11 cellular contexts compared by ENCODE assay signal in the genomic region with DNA sequence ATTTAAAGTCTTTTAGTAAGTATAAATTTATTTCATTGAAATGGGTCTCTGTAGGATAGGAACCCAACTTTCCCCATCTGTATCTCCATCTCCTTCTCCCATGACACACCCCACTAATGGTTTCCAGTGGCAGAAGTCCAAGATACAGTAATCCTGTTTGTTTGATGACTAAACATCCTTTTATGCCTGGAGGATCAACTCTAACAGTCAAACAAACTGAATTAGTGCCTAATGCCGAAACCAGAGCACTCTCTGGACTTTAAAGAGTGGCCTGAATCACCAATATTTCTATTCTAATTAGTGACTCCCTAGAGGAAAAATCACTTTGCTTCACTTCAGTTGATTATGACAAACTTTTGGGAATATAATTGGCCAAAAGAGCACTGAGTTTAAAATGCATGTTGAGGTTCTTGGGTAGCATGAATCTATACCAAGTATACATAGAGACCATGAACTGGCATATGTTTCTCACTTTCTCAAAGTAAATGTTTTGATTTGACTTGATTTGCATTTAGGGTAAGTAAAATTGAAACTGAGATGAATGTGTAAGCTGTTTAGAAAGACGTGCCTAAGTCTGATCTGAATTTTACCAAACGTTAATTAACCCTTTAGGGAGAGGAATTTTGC.
DNase-seq lines count a peak whose midpoint lies in the region; ATAC-seq, FAIRE-seq and TF ChIP-seq lines count a peak whose summit lies in the region.
"Had no signal": no experiment of that assay in that cellular context is flagged by ENCODE, and none has a peak within 500 bp of the region (broad histone marks: within the 10 kb centered on the region; RNA-seq: fewer than 3 reads in every experiment).

No MANE protein-coding gene starts in this region.

- ATAC-seq in HG02571 (IDR thresholded peaks at IDR 0.05; ENCODE audit: unreplicated experiment) = no peak
- ATAC-seq: naive thymus-derived CD4-positive, alpha-beta T cell; upper lobe of right lung had no signal

- H3K4me1 ChIP-seq in keratinocyte (ENCODE audit: control insufficient read depth, extremely low read depth, insufficient read depth, low read length) = peaks cover 13% of the 10 kb centered on the region
- H3K4me1 ChIP-seq: upper lobe of right lung had no signal

- no peak overlapping the region for H2AFZ ChIP-seq in keratinocyte (ENCODE audit: control insufficient read depth, low read length)

- intact Hi-C loops in Calu3 (cut with micrococcal nuclease; ENCODE audit: unreplicated experiment) = no loop called here

- H3K9me1 ChIP-seq in keratinocyte (ENCODE audit: control insufficient read depth, extremely low read depth, insufficient read depth, low read length) = no peaks in the 10 kb centered on the region

- dilution Hi-C loops in keratinocyte (cut with MboI; ENCODE audit: extremely low pct_ligation_motif_present, low sequenced_read_pairs) = no loop called here

- H3K27ac Mint-ChIP-seq in Calu3 (ENCODE audit: unreplicated experiment) = no peak overlapping the region
- H3K27ac Mint-ChIP-seq: activated B cell treated with CpG ODN at 0.5 μM for 24 hours; naive thymus-derived CD4-positive, alpha-beta T cell had no signal

- H3K79me2 ChIP-seq in keratinocyte (ENCODE audit: control insufficient read depth, insufficient read depth, low read length) = no peaks in the 10 kb centered on the region

- H3K4me3 ChIP-seq in MG63 (no peak overlapping the region), keratinocyte (ENCODE audit: control insufficient read depth in 2 of 3, extremely low read depth in 1 of 3, insufficient read depth in 2 of 3, low read depth in 1 of 3, low read length in 3 of 3) (no peak overlapping the region)
- H3K4me3 ChIP-seq: upper lobe of right lung had no signal

- H3K4me2 ChIP-seq in keratinocyte (ENCODE audit: control insufficient read depth, extremely low read depth, insufficient read depth, low read depth, low read length) = peak overlapping the region; percentile 3

- FAIRE-seq in keratinocyte (lab: Jason Lieb, UNC) = peak; percentile 88

- BruUV-seq in Calu3 (replicated peaks; lab: Mats Ljungman, UMichigan) = no TSS peak

- peaks cover 12% of the 10 kb centered on the region for H3K4me1 Mint-ChIP-seq in Calu3 (ENCODE audit: low read depth, unreplicated experiment)
- H3K4me1 Mint-ChIP-seq: activated B cell treated with CpG ODN at 0.5 μM for 24 hours; naive thymus-derived CD4-positive, alpha-beta T cell had no signal

- CTCF ChIA-PET in Calu3 (lab: Charles Lee) = no interaction called here

- no peak overlapping the region for H3K9ac ChIP-seq in keratinocyte (ENCODE audit: control insufficient read depth, extremely low read depth, insufficient read depth, low read length)

- peaks cover 11% of the 10 kb centered on the region for H3K9me3 Mint-ChIP-seq in Calu3 (ENCODE audit: low read depth, unreplicated experiment)

- no peak overlapping the region for H3K4me3 Mint-ChIP-seq in Calu3 (ENCODE audit: low read depth, unreplicated experiment)
- H3K4me3 Mint-ChIP-seq: activated B cell treated with CpG ODN at 0.5 μM for 24 hours; naive thymus-derived CD4-positive, alpha-beta T cell had no signal

- H4K20me1 ChIP-seq in keratinocyte (ENCODE audit: control insufficient read depth, extremely low read depth, insufficient read depth, low read length) = no peaks in the 10 kb centered on the region

- H3K27me3 ChIP-seq in MG63 = no peaks in the 10 kb centered on the region
- H3K27me3 ChIP-seq in keratinocyte (ENCODE audit: control insufficient read depth, extremely low read depth, insufficient read depth, low read length) = no peaks in the 10 kb centered on the region
- H3K27me3 ChIP-seq: upper lobe of right lung had no signal

- no peaks in the 10 kb centered on the region for H3K27me3 Mint-ChIP-seq in Calu3 (ENCODE audit: unreplicated experiment)
- H3K27me3 Mint-ChIP-seq: activated B cell treated with CpG ODN at 0.5 μM for 24 hours; naive thymus-derived CD4-positive, alpha-beta T cell had no signal

- H3K36me3 Mint-ChIP-seq in Calu3 (ENCODE audit: insufficient read depth, unreplicated experiment) = no peaks in the 10 kb centered on the region
- H3K36me3 Mint-ChIP-seq: naive thymus-derived CD4-positive, alpha-beta T cell had no signal

- no peak for TF ChIP-seq CTCF in Calu3 (IDR thresholded peaks at IDR 0.05; ENCODE audit: unreplicated experiment)
- no peak for TF ChIP-seq CTCF in keratinocyte (optimal IDR thresholded peaks at IDR 0.05 in 1 of 3, IDR thresholded peaks at IDR 0.05 in 1 of 3, conservative IDR thresholded peaks at IDR 0.05 in 1 of 3; ENCODE audit: extremely low read depth in 1 of 3, insufficient read depth in 2 of 3, low read length in 3 of 3)

- H3K9me3 ChIP-seq in MG63 (no peaks in the 10 kb centered on the region; the same call in 1 of the 2 replicates), keratinocyte (ENCODE audit: control insufficient read depth, low read depth, low read length) (no peaks in the 10 kb centered on the region)
- H3K9me3 ChIP-seq: upper lobe of right lung had no signal

- H3K36me3 ChIP-seq in MG63 (no peaks in the 10 kb centered on the region), keratinocyte (ENCODE audit: control insufficient read depth in 2 of 2, extremely low read depth in 1 of 2, insufficient read depth in 2 of 2, low read length in 2 of 2) (no peaks in the 10 kb centered on the region)
- H3K36me3 ChIP-seq: upper lobe of right lung had no signal

- DNase-seq in Calu3 (peak; percentile 7), MG63 (peak; percentile 34), SW480 (ENCODE audit: low spot score) (peak; percentile 25), keratinocyte (ENCODE audit: low read depth, low spot score) (peak; percentile 25), midbrain (lab: John Stamatoyannopoulos, UW) (no peak), NCI-H510A treated with DMSO at 0.1 percent for 48 hours (lab: John Stamatoyannopoulos, UW) (no peak)
- no peak for DNase-seq in central memory CD4-positive, alpha-beta T cell
- DNase-seq: activated B cell treated with CpG ODN at 0.5 μM for 24 hours; naive thymus-derived CD4-positive, alpha-beta T cell; upper lobe of right lung had no signal

- H3K27ac ChIP-seq in keratinocyte (ENCODE audit: control insufficient read depth, insufficient read depth, low read length) = peak overlapping the region; percentile 22
- H3K27ac ChIP-seq: upper lobe of right lung had no signal

Comparison
In these comparisons a context has a peak if more than half of its experiments do, and no peak if none do; other contexts are left out.
1. DNase-seq: peak in Calu3 (single experiment), MG63 (single experiment), SW480 (single experiment) and keratinocyte (single experiment); none in midbrain (single experiment), NCI-H510A treated with DMSO at 0.1 percent for 48 hours (single experiment) and central memory CD4-positive, alpha-beta T cell (single experiment).